Comparison of ENCODE assay signal across 1 cellular context in the genomic region with DNA sequence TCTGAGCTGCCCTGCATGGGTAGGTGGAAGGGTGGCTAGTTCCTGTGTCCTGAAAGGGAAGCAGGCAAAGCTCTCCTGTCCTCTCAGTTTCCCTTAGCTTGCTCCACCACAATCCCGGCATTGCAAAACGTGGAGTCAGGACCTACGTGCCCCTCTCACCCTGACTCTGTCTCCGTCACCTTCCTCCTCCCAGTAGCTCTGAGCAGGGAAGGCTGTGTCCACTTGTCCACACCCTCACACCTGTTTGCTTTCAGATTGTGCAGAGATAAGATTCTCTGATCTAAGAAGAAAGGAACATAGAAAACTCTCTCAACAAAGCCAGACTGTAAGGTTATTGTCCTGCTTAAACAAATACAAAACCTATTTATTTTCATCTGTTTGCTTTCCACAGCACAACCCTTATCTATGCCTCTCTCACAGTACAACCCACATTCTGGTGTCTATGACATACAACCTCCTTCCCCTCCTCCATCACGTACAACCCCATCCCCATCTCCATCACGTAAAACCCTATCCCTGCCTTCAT.
A peak's percentile ranks its signal among the peaks of the same experiment; 100 is the strongest.
TF ChIP-seq lines count a peak whose summit lies in the region.

No MANE protein-coding gene starts in this region.

TF ChIP-seq in HepG2, 621 proteins besides CTCF, POLR2A, EP300 and RAD21 (continued from another document and continues in another):
- peak; percentile 86; the same call in 1 of the 2 replicates for TF ChIP-seq CEBPB (IDR thresholded peaks at IDR 0.05; ENCODE audit: borderline replicate concordance, low read depth, low read length)
- TF ChIP-seq FOXM1 (CRISPR knock-in tag; IDR thresholded peaks at IDR 0.05): no peak
- TF ChIP-seq RFXANK (CRISPR knock-in tag; IDR thresholded peaks at IDR 0.05): 0 out of 2 replicates have a peak, but pooled peaks have one; percentile 64
- no peak for TF ChIP-seq ELF4 (CRISPR knock-in tag; IDR thresholded peaks at IDR 0.05; ENCODE audit: borderline replicate concordance)
- peak; percentile 77; the same call in 1 of the 2 replicates for TF ChIP-seq SIX1 (CRISPR knock-in tag; IDR thresholded peaks at IDR 0.05; ENCODE audit: borderline replicate concordance)
- TF ChIP-seq, protein P1, sequence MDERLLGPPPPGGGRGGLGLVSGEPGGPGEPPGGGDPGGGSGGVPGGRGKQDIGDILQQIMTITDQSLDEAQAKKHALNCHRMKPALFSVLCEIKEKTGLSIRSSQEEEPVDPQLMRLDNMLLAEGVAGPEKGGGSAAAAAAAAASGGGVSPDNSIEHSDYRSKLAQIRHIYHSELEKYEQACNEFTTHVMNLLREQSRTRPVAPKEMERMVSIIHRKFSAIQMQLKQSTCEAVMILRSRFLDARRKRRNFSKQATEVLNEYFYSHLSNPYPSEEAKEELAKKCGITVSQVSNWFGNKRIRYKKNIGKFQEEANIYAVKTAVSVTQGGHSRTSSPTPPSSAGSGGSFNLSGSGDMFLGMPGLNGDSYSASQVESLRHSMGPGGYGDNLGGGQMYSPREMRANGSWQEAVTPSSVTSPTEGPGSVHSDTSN (CRISPR knock-in tag; IDR thresholded peaks at IDR 0.05): no peak
- no peak for TF ChIP-seq NR1H2 (CRISPR knock-in tag; IDR thresholded peaks at IDR 0.05; ENCODE audit: borderline replicate concordance, low read depth)
- TF ChIP-seq, protein P2, sequence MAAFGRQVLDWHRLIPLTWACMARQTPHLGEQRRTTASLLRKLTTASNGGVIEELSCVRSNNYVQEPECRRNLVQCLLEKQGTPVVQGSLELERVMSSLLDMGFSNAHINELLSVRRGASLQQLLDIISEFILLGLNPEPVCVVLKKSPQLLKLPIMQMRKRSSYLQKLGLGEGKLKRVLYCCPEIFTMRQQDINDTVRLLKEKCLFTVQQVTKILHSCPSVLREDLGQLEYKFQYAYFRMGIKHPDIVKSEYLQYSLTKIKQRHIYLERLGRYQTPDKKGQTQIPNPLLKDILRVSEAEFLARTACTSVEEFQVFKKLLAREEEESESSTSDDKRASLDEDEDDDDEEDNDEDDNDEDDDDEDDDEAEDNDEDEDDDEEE (CRISPR knock-in tag; IDR thresholded peaks at IDR 0.05): no peak
- TF ChIP-seq ZNF577 (CRISPR knock-in tag; IDR thresholded peaks at IDR 0.05; ENCODE audit: borderline replicate concordance, low read depth): no peak
- TF ChIP-seq, protein P3, sequence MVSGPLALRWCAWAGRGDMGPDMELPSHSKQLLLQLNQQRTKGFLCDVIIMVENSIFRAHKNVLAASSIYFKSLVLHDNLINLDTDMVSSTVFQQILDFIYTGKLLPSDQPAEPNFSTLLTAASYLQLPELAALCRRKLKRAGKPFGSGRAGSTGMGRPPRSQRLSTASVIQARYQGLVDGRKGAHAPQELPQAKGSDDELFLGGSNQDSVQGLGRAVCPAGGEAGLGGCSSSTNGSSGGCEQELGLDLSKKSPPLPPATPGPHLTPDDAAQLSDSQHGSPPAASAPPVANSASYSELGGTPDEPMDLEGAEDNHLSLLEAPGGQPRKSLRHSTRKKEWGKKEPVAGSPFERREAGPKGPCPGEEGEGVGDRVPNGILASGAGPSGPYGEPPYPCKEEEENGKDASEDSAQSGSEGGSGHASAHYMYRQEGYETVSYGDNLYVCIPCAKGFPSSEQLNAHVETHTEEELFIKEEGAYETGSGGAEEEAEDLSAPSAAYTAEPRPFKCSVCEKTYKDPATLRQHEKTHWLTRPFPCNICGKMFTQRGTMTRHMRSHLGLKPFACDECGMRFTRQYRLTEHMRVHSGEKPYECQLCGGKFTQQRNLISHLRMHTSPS (CRISPR knock-in tag; IDR thresholded peaks at IDR 0.05; ENCODE audit: low read depth): no peak
- TF ChIP-seq, protein P4, sequence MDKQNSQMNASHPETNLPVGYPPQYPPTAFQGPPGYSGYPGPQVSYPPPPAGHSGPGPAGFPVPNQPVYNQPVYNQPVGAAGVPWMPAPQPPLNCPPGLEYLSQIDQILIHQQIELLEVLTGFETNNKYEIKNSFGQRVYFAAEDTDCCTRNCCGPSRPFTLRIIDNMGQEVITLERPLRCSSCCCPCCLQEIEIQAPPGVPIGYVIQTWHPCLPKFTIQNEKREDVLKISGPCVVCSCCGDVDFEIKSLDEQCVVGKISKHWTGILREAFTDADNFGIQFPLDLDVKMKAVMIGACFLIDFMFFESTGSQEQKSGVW (CRISPR knock-in tag; IDR thresholded peaks at IDR 0.05; ENCODE audit: borderline replicate concordance): no peak
- TF ChIP-seq NR2F2 (IDR thresholded peaks at IDR 0.05; ENCODE audit: borderline replicate concordance, low read depth): peak; percentile 79
- TF ChIP-seq REPIN1 (CRISPR knock-in tag; IDR thresholded peaks at IDR 0.05; ENCODE audit: borderline replicate concordance, low read depth): peak; percentile 57; the same call in 1 of the 2 replicates
- no peak for TF ChIP-seq PLRG1 (conservative IDR thresholded peaks at IDR 0.05)
- no peak for TF ChIP-seq ZBTB7B (CRISPR knock-in tag; IDR thresholded peaks at IDR 0.05)
- TF ChIP-seq, protein P5, sequence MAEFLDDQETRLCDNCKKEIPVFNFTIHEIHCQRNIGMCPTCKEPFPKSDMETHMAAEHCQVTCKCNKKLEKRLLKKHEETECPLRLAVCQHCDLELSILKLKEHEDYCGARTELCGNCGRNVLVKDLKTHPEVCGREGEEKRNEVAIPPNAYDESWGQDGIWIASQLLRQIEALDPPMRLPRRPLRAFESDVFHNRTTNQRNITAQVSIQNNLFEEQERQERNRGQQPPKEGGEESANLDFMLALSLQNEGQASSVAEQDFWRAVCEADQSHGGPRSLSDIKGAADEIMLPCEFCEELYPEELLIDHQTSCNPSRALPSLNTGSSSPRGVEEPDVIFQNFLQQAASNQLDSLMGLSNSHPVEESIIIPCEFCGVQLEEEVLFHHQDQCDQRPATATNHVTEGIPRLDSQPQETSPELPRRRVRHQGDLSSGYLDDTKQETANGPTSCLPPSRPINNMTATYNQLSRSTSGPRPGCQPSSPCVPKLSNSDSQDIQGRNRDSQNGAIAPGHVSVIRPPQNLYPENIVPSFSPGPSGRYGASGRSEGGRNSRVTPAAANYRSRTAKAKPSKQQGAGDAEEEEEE (CRISPR knock-in tag; IDR thresholded peaks at IDR 0.05; ENCODE audit: borderline replicate concordance): no peak
- peak; percentile 49; the same call in 1 of the 2 replicates for TF ChIP-seq YEATS2 (CRISPR knock-in tag; IDR thresholded peaks at IDR 0.05; ENCODE audit: borderline replicate concordance)
- TF ChIP-seq ZFAT (CRISPR knock-in tag; conservative IDR thresholded peaks at IDR 0.05): no peak
- TF ChIP-seq POGZ (CRISPR knock-in tag; IDR thresholded peaks at IDR 0.05): peak; percentile 91
- TF ChIP-seq ZNF468 (CRISPR knock-in tag; IDR thresholded peaks at IDR 0.05): no peak
- TF ChIP-seq, protein P6, sequence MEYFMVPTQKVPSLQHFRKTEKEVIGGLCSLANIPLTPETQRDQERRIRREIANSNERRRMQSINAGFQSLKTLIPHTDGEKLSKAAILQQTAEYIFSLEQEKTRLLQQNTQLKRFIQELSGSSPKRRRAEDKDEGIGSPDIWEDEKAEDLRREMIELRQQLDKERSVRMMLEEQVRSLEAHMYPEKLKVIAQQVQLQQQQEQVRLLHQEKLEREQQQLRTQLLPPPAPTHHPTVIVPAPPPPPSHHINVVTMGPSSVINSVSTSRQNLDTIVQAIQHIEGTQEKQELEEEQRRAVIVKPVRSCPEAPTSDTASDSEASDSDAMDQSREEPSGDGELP (IDR thresholded peaks at IDR 0.05; ENCODE audit: borderline replicate concordance, low read depth): peak; percentile 77
- peak; percentile 29; the same call in 1 of the 2 replicates for TF ChIP-seq GABPB1 (CRISPR knock-in tag; IDR thresholded peaks at IDR 0.05)
- TF ChIP-seq, protein P7, sequence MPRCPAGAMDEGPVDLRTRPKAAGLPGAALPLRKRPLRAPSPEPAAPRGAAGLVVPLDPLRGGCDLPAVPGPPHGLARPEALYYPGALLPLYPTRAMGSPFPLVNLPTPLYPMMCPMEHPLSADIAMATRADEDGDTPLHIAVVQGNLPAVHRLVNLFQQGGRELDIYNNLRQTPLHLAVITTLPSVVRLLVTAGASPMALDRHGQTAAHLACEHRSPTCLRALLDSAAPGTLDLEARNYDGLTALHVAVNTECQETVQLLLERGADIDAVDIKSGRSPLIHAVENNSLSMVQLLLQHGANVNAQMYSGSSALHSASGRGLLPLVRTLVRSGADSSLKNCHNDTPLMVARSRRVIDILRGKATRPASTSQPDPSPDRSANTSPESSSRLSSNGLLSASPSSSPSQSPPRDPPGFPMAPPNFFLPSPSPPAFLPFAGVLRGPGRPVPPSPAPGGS (CRISPR knock-in tag; IDR thresholded peaks at IDR 0.05): no peak
- TF ChIP-seq PHF5A (CRISPR knock-in tag; IDR thresholded peaks at IDR 0.05; ENCODE audit: low read depth, unreplicated experiment): peak; percentile 40
- TF ChIP-seq ZNF331 (CRISPR knock-in tag; IDR thresholded peaks at IDR 0.05): peak; percentile 81
- TF ChIP-seq, protein P8, sequence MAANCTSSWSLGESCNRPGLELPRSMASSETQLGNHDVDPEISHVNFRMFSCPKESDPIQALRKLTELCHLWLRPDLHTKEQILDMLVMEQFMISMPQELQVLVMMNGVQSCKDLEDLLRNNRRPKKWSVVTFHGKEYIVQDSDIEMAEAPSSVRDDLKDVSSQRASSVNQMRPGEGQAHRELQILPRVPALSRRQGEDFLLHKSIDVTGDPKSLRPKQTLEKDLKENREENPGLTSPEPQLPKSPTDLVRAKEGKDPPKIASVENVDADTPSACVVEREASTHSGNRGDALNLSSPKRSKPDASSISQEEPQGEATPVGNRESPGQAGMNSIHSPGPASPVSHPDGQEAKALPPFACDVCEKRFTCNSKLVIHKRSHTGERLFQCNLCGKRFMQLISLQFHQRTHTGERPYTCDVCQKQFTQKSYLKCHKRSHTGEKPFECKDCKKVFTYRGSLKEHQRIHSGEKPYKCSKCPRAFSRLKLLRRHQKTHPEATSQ (CRISPR knock-in tag; IDR thresholded peaks at IDR 0.05; ENCODE audit: borderline replicate concordance): no peak; the same call in 1 of the 2 replicates
- no peak for TF ChIP-seq XRCC5 (optimal IDR thresholded peaks at IDR 0.05; ENCODE audit: low read length)
- TF ChIP-seq JDP2 (CRISPR knock-in tag; IDR thresholded peaks at IDR 0.05; ENCODE audit: borderline replicate concordance): no peak; the same call in 1 of the 2 replicates
- peak; percentile 3; the same call in 1 of the 2 replicates for TF ChIP-seq SMC3 (IDR thresholded peaks at IDR 0.05; ENCODE audit: low read length)
- no peak for TF ChIP-seq ZNF496 (CRISPR knock-in tag; IDR thresholded peaks at IDR 0.05; ENCODE audit: insufficient replicate concordance)
- TF ChIP-seq CBX1 (IDR thresholded peaks at IDR 0.05; ENCODE audit: low read depth): peak; percentile 69
- no peak for TF ChIP-seq ZNF773 (CRISPR knock-in tag; IDR thresholded peaks at IDR 0.05; ENCODE audit: borderline replicate concordance)
- peak; percentile 84; the same call in 1 of the 2 replicates for TF ChIP-seq ZNF205 (CRISPR knock-in tag; IDR thresholded peaks at IDR 0.05)
- TF ChIP-seq GATAD2A (CRISPR knock-in tag; IDR thresholded peaks at IDR 0.05): peak; percentile 98
- TF ChIP-seq RCOR2 (CRISPR knock-in tag; IDR thresholded peaks at IDR 0.05): peak; percentile 95
- TF ChIP-seq, protein P9, sequence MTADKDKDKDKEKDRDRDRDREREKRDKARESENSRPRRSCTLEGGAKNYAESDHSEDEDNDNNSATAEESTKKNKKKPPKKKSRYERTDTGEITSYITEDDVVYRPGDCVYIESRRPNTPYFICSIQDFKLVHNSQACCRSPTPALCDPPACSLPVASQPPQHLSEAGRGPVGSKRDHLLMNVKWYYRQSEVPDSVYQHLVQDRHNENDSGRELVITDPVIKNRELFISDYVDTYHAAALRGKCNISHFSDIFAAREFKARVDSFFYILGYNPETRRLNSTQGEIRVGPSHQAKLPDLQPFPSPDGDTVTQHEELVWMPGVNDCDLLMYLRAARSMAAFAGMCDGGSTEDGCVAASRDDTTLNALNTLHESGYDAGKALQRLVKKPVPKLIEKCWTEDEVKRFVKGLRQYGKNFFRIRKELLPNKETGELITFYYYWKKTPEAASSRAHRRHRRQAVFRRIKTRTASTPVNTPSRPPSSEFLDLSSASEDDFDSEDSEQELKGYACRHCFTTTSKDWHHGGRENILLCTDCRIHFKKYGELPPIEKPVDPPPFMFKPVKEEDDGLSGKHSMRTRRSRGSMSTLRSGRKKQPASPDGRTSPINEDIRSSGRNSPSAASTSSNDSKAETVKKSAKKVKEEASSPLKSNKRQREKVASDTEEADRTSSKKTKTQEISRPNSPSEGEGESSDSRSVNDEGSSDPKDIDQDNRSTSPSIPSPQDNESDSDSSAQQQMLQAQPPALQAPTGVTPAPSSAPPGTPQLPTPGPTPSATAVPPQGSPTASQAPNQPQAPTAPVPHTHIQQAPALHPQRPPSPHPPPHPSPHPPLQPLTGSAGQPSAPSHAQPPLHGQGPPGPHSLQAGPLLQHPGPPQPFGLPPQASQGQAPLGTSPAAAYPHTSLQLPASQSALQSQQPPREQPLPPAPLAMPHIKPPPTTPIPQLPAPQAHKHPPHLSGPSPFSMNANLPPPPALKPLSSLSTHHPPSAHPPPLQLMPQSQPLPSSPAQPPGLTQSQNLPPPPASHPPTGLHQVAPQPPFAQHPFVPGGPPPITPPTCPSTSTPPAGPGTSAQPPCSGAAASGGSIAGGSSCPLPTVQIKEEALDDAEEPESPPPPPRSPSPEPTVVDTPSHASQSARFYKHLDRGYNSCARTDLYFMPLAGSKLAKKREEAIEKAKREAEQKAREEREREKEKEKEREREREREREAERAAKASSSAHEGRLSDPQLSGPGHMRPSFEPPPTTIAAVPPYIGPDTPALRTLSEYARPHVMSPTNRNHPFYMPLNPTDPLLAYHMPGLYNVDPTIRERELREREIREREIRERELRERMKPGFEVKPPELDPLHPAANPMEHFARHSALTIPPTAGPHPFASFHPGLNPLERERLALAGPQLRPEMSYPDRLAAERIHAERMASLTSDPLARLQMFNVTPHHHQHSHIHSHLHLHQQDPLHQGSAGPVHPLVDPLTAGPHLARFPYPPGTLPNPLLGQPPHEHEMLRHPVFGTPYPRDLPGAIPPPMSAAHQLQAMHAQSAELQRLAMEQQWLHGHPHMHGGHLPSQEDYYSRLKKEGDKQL (CRISPR knock-in tag; IDR thresholded peaks at IDR 0.05; ENCODE audit: low read depth): peak; percentile 98
- no peak for TF ChIP-seq ZNF354B (CRISPR knock-in tag; IDR thresholded peaks at IDR 0.05)
- no peak; the same call in 1 of the 2 replicates for TF ChIP-seq ZMYM4 (CRISPR knock-in tag; IDR thresholded peaks at IDR 0.05)
- TF ChIP-seq, protein P10, sequence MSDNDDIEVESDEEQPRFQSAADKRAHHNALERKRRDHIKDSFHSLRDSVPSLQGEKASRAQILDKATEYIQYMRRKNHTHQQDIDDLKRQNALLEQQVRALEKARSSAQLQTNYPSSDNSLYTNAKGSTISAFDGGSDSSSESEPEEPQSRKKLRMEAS (IDR thresholded peaks at IDR 0.05): peak; percentile 50; the same call in 1 of the 2 replicates
- no peak for TF ChIP-seq ZNF883 (CRISPR knock-in tag; IDR thresholded peaks at IDR 0.05; ENCODE audit: not compliant biosample characterization)
- TF ChIP-seq, protein P11, sequence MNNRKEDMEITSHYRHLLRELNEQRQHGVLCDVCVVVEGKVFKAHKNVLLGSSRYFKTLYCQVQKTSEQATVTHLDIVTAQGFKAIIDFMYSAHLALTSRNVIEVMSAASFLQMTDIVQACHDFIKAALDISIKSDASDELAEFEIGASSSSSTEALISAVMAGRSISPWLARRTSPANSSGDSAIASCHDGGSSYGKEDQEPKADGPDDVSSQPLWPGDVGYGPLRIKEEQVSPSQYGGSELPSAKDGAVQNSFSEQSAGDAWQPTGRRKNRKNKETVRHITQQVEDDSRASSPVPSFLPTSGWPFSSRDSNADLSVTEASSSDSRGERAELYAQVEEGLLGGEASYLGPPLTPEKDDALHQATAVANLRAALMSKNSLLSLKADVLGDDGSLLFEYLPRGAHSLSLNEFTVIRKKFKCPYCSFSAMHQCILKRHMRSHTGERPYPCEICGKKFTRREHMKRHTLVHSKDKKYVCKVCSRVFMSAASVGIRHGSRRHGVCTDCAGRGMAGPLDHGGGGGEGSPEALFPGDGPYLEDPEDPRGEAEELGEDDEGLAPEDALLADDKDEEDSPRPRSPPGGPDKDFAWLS (CRISPR knock-in tag; IDR thresholded peaks at IDR 0.05; ENCODE audit: borderline replicate concordance): no peak
- no peak for TF ChIP-seq ZFP90 (CRISPR knock-in tag; IDR thresholded peaks at IDR 0.05; ENCODE audit: borderline replicate concordance)
- TF ChIP-seq ZNF766 (CRISPR knock-in tag; IDR thresholded peaks at IDR 0.05; ENCODE audit: borderline replicate concordance): no peak
